Comparison of ENCODE assay signal across 19 cellular contexts in genomic region chr17:40519089-40519775, GRCh38. TPM values are rescaled to one million over a fixed set of nuclear protein-coding genes. Genes with fewer than 3 reads are reported as not detected.
DNase-seq lines count a peak whose midpoint lies in the region; ATAC-seq and TF ChIP-seq lines count a peak whose summit lies in the region.
"Had no signal": no experiment of that assay in that cellular context is flagged by ENCODE, and none has a peak within 500 bp of the region (broad histone marks: within the 10 kb centered on the region; RNA-seq: fewer than 3 reads in every experiment).

No MANE protein-coding gene starts in this region.

- TF ChIP-seq POLR2A in uterus (IDR thresholded peaks at IDR 0.05) = no peak

- intact Hi-C loops in uterus (cut with DNase I; ENCODE audit: low total_unique reads) = no loop called here

- no peak for TF ChIP-seq CTCF in RWPE2 (IDR thresholded peaks at IDR 0.05; ENCODE audit: poor library complexity, severe bottlenecking)
- TF ChIP-seq CTCF in foreskin keratinocyte (conservative IDR thresholded peaks at IDR 0.05) = no peak
- TF ChIP-seq CTCF in uterus (IDR thresholded peaks at IDR 0.05) = no peak

- peaks cover 16% of the 10 kb centered on the region for H3K36me3 ChIP-seq in RWPE2 (ENCODE audit: low read depth)
- no peaks in the 10 kb centered on the region for H3K36me3 ChIP-seq in uterus
- H3K36me3 ChIP-seq: gastroesophageal sphincter, lower lobe of right lung, right atrium auricular region had no signal

- H3K4me1 ChIP-seq in RWPE2 (ENCODE audit: insufficient read depth, poor library complexity, severe bottlenecking) = peaks cover 78% of the 10 kb centered on the region
- H3K4me1 ChIP-seq in foreskin keratinocyte = peaks cover 64% of the 10 kb centered on the region
- H3K4me1 ChIP-seq in uterus = no peaks in the 10 kb centered on the region
- H3K4me1 ChIP-seq: gastroesophageal sphincter, right atrium auricular region had no signal

- H3K27ac ChIP-seq in RWPE2 (ENCODE audit: poor library complexity, severe bottlenecking) = peak overlapping the region; percentile 100
- H3K27ac ChIP-seq in foreskin keratinocyte = peak overlapping the region; percentile 94
- H3K27ac ChIP-seq in uterus = no peak overlapping the region
- H3K27ac ChIP-seq: gastroesophageal sphincter, lower lobe of right lung, right atrium auricular region had no signal

- H3K4me3 Mint-ChIP-seq in activated naive CD8-positive, alpha-beta T cell treated with anti-CD3 and anti-CD28 coated beads, Interleukin-2, amount 10 ng/mL, durations not matched to agents 7 days and 5 days = peak overlapping the region; percentile 81
- H3K4me3 Mint-ChIP-seq in activated naive CD8-positive, alpha-beta T cell treated with anti-CD3 and anti-CD28 coated beads for 36 hours = no peak overlapping the region
- H3K4me3 Mint-ChIP-seq: activated naive CD4-positive, alpha-beta T cell treated with anti-CD3 and anti-CD28 coated beads, Interleukin-2, amount 50 U/mL, for 24 hours; neural crest cell had no signal

- peaks cover 52% of the 10 kb centered on the region for H3K36me3 Mint-ChIP-seq in activated naive CD8-positive, alpha-beta T cell treated with anti-CD3 and anti-CD28 coated beads, Interleukin-2, amount 10 ng/mL, durations not matched to agents 7 days and 5 days
- H3K36me3 Mint-ChIP-seq in activated naive CD8-positive, alpha-beta T cell treated with anti-CD3 and anti-CD28 coated beads for 36 hours = peaks cover 21% of the 10 kb centered on the region

- H3K9me3 Mint-ChIP-seq in activated naive CD8-positive, alpha-beta T cell treated with anti-CD3 and anti-CD28 coated beads, Interleukin-2, amount 10 ng/mL, durations not matched to agents 7 days and 5 days = peaks cover 13% of the 10 kb centered on the region
- peaks cover 12% of the 10 kb centered on the region for H3K9me3 Mint-ChIP-seq in activated naive CD8-positive, alpha-beta T cell treated with anti-CD3 and anti-CD28 coated beads for 36 hours
- H3K9me3 Mint-ChIP-seq: activated naive CD4-positive, alpha-beta T cell treated with anti-CD3 and anti-CD28 coated beads, Interleukin-2, amount 50 U/mL, for 24 hours had no signal

- ATAC-seq in activated naive CD8-positive, alpha-beta T cell treated with anti-CD3 and anti-CD28 coated beads, Interleukin-2, amount 10 ng/mL, durations not matched to agents 7 days and 5 days (ENCODE audit: low read depth) = no peak
- ATAC-seq in RWPE2 (ENCODE audit: low read depth) = peak; percentile 0; the same call in 2 of the 3 replicates
- ATAC-seq in foreskin keratinocyte = peak; percentile 2
- ATAC-seq in GM21381 (IDR thresholded peaks at IDR 0.05; ENCODE audit: unreplicated experiment) = no peak
- ATAC-seq: gastroesophageal sphincter had no signal

- H3K4me1 Mint-ChIP-seq in activated naive CD8-positive, alpha-beta T cell treated with anti-CD3 and anti-CD28 coated beads, Interleukin-2, amount 10 ng/mL, durations not matched to agents 7 days and 5 days = peaks cover 60% of the 10 kb centered on the region
- H3K4me1 Mint-ChIP-seq in activated naive CD8-positive, alpha-beta T cell treated with anti-CD3 and anti-CD28 coated beads for 36 hours = peaks cover 46% of the 10 kb centered on the region

- H3K9me3 ChIP-seq in RWPE2 (ENCODE audit: severe bottlenecking) = no peaks in the 10 kb centered on the region
- no peaks in the 10 kb centered on the region for H3K9me3 ChIP-seq in uterus
- H3K9me3 ChIP-seq: gastroesophageal sphincter, lower lobe of right lung, right atrium auricular region had no signal

- peaks cover 2% of the 10 kb centered on the region for H3K27me3 Mint-ChIP-seq in activated naive CD8-positive, alpha-beta T cell treated with anti-CD3 and anti-CD28 coated beads, Interleukin-2, amount 10 ng/mL, durations not matched to agents 7 days and 5 days
- peaks cover 5% of the 10 kb centered on the region for H3K27me3 Mint-ChIP-seq in activated naive CD8-positive, alpha-beta T cell treated with anti-CD3 and anti-CD28 coated beads for 36 hours
- H3K27me3 Mint-ChIP-seq: activated naive CD4-positive, alpha-beta T cell treated with anti-CD3 and anti-CD28 coated beads, Interleukin-2, amount 50 U/mL, for 24 hours had no signal

- H3K4me3 ChIP-seq in RWPE2 (ENCODE audit: severe bottlenecking) (no peak overlapping the region), uterus (no peak overlapping the region)
- H3K4me3 ChIP-seq: gastroesophageal sphincter, lower lobe of right lung, right atrium auricular region had no signal

- no peak for DNase-seq in activated naive CD8-positive, alpha-beta T cell treated with anti-CD3 and anti-CD28 coated beads, Interleukin-2, amount 10 ng/mL, durations not matched to agents 7 days and 5 days
- no peak for DNase-seq in activated naive CD8-positive, alpha-beta T cell treated with anti-CD3 and anti-CD28 coated beads for 36 hours
- DNase-seq in RWPE2 (ENCODE audit: low spot score) = peak; percentile 38
- DNase-seq in foreskin keratinocyte = no peak
- peak; percentile 8 to 10 for DNase-seq in uterus
- no peak for DNase-seq in superior temporal gyrus (ENCODE audit: extremely low spot score)
- no peak for DNase-seq in HuH-7 (ENCODE audit: low spot score)
- DNase-seq: GOT3; KG1; lower lobe of right lung; NCI-H187; NCI-H526 treated with DMSO at 0.1 percent for 48 hours; RPMI8226; stimulated activated CD4-positive, alpha-beta T cell treated with anti-CD3 and anti-CD28 coated beads, Interleukin-4, amount 100 ng/mL, for 24 hours had no signal

- H3K27ac Mint-ChIP-seq in activated naive CD8-positive, alpha-beta T cell treated with anti-CD3 and anti-CD28 coated beads, Interleukin-2, amount 10 ng/mL, durations not matched to agents 7 days and 5 days = peak overlapping the region; percentile 89
- H3K27ac Mint-ChIP-seq in activated naive CD8-positive, alpha-beta T cell treated with anti-CD3 and anti-CD28 coated beads for 36 hours = no peak overlapping the region
- H3K27ac Mint-ChIP-seq: activated naive CD4-positive, alpha-beta T cell treated with anti-CD3 and anti-CD28 coated beads, Interleukin-2, amount 50 U/mL, for 24 hours had no signal

- H3K27me3 ChIP-seq in RWPE2 (ENCODE audit: insufficient read depth, poor library complexity, severe bottlenecking) = no peaks in the 10 kb centered on the region
- no peaks in the 10 kb centered on the region for H3K27me3 ChIP-seq in foreskin keratinocyte
- no peaks in the 10 kb centered on the region for H3K27me3 ChIP-seq in uterus
- H3K27me3 ChIP-seq: gastroesophageal sphincter, right atrium auricular region had no signal

- POLR2A ChIA-PET in activated naive CD8-positive, alpha-beta T cell treated with anti-CD3 and anti-CD28 coated beads, Interleukin-2, amount 10 ng/mL, durations not matched to agents 7 days and 5 days (lab: Charles Lee) = interaction anchor here (0.9 to 3.5 kb wide), 6 partner anchors 11 to 93 kb away, joined by 3 to 59 read pairs (median 4); no protein-coding TSS in a partner anchor

RNA-seq across cellular contexts. Expression of gene TNS4, which starts 17.8 kb away (rescaled TPM):
- 1 to 10 TPM; 9.0 to 9.7 TPM for total RNA-seq in activated naive CD8-positive, alpha-beta T cell treated with anti-CD3 and anti-CD28 coated beads, Interleukin-2, amount 10 ng/mL, durations not matched to agents 7 days and 5 days
- 1 to 10 TPM; 7.3 to 7.6 TPM for total RNA-seq in activated naive CD8-positive, alpha-beta T cell treated with anti-CD3 and anti-CD28 coated beads for 36 hours
- 285 and 352 TPM in 2 replicates for total RNA-seq in foreskin keratinocyte
- polyA plus RNA-seq in foreskin keratinocyte = 271 and 305 TPM in 2 replicates
- 1 to 10 TPM in 1 of 4 donors, under 1 TPM in 2, not detected in 1; 0.09 to 2.6 (median 0.28) TPM for total RNA-seq in uterus
- total RNA-seq: neural crest cell, right atrium auricular region had no signal

RNA-seq across cellular contexts. Expression of gene CCR7, which starts 46.0 kb away (rescaled TPM):
- 100 to 1,000 TPM; 231 to 238 TPM for total RNA-seq in activated naive CD8-positive, alpha-beta T cell treated with anti-CD3 and anti-CD28 coated beads, Interleukin-2, amount 10 ng/mL, durations not matched to agents 7 days and 5 days
- 100 to 1,000 TPM; 260 to 274 TPM for total RNA-seq in activated naive CD8-positive, alpha-beta T cell treated with anti-CD3 and anti-CD28 coated beads for 36 hours
- total RNA-seq in foreskin keratinocyte (not detected in 2 replicates), uterus (under 1 TPM in 1 of 4 donors, not detected in 3; 0.14 TPM)
- polyA plus RNA-seq in foreskin keratinocyte = not detected in 2 replicates

Comparison
In these comparisons a context has a peak if more than half of its experiments do, and no peak if none do; other contexts are left out.
1. ATAC-seq: peak in RWPE2 (single experiment) and foreskin keratinocyte (single experiment); none in activated naive CD8-positive, alpha-beta T cell treated with anti-CD3 and anti-CD28 coated beads, Interleukin-2, amount 10 ng/mL, durations not matched to agents 7 days and 5 days (single experiment) and GM21381 (single experiment).
2. DNase-seq: peak in RWPE2 (single experiment) and uterus (2 of 2); none in activated naive CD8-positive, alpha-beta T cell treated with anti-CD3 and anti-CD28 coated beads, Interleukin-2, amount 10 ng/mL, durations not matched to agents 7 days and 5 days (single experiment), activated naive CD8-positive, alpha-beta T cell treated with anti-CD3 and anti-CD28 coated beads for 36 hours (single experiment), foreskin keratinocyte (0 of 2), superior temporal gyrus (single experiment) and HuH-7 (single experiment).
3. H3K27ac ChIP-seq: peak in RWPE2 (single experiment) and foreskin keratinocyte (single experiment); none in uterus (0 of 2).
4. RNA of gene TNS4, which starts 17.8 kb away (total RNA-seq): 285 to 352 TPM in foreskin keratinocyte; 9.0 to 9.7 TPM in activated naive CD8-positive, alpha-beta T cell treated with anti-CD3 and anti-CD28 coated beads, Interleukin-2, amount 10 ng/mL, durations not matched to agents 7 days and 5 days, 7.3 to 7.6 TPM in activated naive CD8-positive, alpha-beta T cell treated with anti-CD3 and anti-CD28 coated beads for 36 hours and 0.09 to 2.6 TPM in uterus; every median in the first group is over 10 times any median in the second.
5. RNA of gene CCR7, which starts 46.0 kb away (total RNA-seq): 260 to 274 TPM in activated naive CD8-positive, alpha-beta T cell treated with anti-CD3 and anti-CD28 coated beads for 36 hours and 231 to 238 TPM in activated naive CD8-positive, alpha-beta T cell treated with anti-CD3 and anti-CD28 coated beads, Interleukin-2, amount 10 ng/mL, durations not matched to agents 7 days and 5 days; 0.14 TPM in uterus and not detected in foreskin keratinocyte; every median in the first group is over 100 times any median in the second.